7 cellular contexts compared by ENCODE assay signal in the genomic region with DNA sequence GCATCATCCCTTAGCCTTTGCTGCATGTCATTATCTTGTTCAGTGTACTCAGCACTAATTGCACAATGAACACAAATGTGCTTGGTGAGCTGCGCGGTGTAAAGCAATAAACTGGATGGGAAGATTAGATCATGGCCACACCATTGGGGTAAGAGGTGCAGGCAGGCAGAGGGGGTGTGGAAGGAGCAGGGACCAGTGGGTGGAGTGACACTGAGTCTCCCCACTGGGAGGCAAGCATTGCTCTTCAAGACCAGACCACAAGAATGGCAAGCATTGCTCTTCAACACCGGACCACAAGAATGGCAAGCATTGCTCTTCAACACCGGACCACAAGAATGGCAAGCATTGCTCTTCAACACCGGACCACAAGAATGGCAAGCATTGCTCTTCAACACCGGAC. TPM values are rescaled to one million over a fixed set of nuclear protein-coding genes. Genes with fewer than 3 reads are reported as not detected.
"Had no signal": no experiment of that assay in that cellular context is flagged by ENCODE, and none has a peak within 500 bp of the region (broad histone marks: within the 10 kb centered on the region; RNA-seq: fewer than 3 reads in every experiment).

No MANE protein-coding gene starts in this region.

RNA-seq across cellular contexts. Expression of a gene that starts 28.5 kb away (rescaled TPM):
- total RNA-seq: activated CD4-positive, alpha-beta T cell treated with anti-CD3 and anti-CD28 coated beads for 36 hours; activated CD4-positive, alpha-beta T cell treated with anti-CD3 and anti-CD28 coated beads, Interleukin-2, amount 10 ng/mL, durations not matched to agents 7 days and 5 days; activated CD8-positive, alpha-beta T cell treated with anti-CD3 and anti-CD28 coated beads, Interleukin-2, amount 10 ng/mL, durations not matched to agents 7 days and 5 days; activated naive CD8-positive, alpha-beta T cell treated with anti-CD3 and anti-CD28 coated beads, Interleukin-2, amount 10 ng/mL, durations not matched to agents 7 days and 5 days; activated T-helper 2 cell treated with anti-CD3 and anti-CD28 coated beads, Interferon-gamma antibody, Interleukin-2, Interleukin-4, amounts not matched to agents 10 μg/mL and 5 μg/mL and 100 μg/mL, durations not matched to agents 14 hours and 24 hours and 36 hours; T-cell; T-helper 17 cell had no signal
